ENCODE assay signal across 8 cellular contexts in genomic region chr18:12377556-12378553, GRCh38. TPM values are rescaled to one million over a fixed set of nuclear protein-coding genes. Genes with fewer than 3 reads are reported as not detected.
DNase-seq lines count a peak whose midpoint lies in the region; ATAC-seq and TF ChIP-seq lines count a peak whose summit lies in the region.

No MANE protein-coding gene starts in this region.

- peak overlapping the region; percentile 99 for H3K4me2 ChIP-seq in DND-41 (ENCODE audit: insufficient read depth, low read length)

- peaks cover 3% of the 10 kb centered on the region; the same call in 1 of the 2 replicates for H3K36me3 Mint-ChIP-seq in WTC11

- peaks cover 38% of the 10 kb centered on the region for H3K4me1 Mint-ChIP-seq in WTC11

- H3K27ac Mint-ChIP-seq in WTC11: peak overlapping the region; percentile 100

- no peaks in the 10 kb centered on the region for H3K9me3 ChIP-seq in DND-41 (ENCODE audit: insufficient read depth, low read length, severe bottlenecking)
- no peaks in the 10 kb centered on the region for H3K9me3 ChIP-seq in iPS-18a (ENCODE audit: control insufficient read depth, low read depth, low read length)
- no peaks in the 10 kb centered on the region for H3K9me3 ChIP-seq in subcutaneous abdominal adipose tissue (ENCODE audit: control insufficient read depth in 5 of 5, low read length in 5 of 5)

- peak overlapping the region; percentile 87 to 99 for H3K4me3 ChIP-seq in DND-41 (ENCODE audit: low read depth in 1 of 2, low read length in 2 of 2)
- peak overlapping the region; percentile 67 for H3K4me3 ChIP-seq in iPS-18a (ENCODE audit: low read length)
- peak overlapping the region; percentile 68 to 82 (median 80) for H3K4me3 ChIP-seq in subcutaneous abdominal adipose tissue (ENCODE audit: low read depth in 1 of 5, low read length in 5 of 5)

- TF ChIP-seq CTCF in DND-41 (IDR thresholded peaks at IDR 0.05; ENCODE audit: borderline replicate concordance, extremely low read depth, low read length, poor library complexity, severe bottlenecking): no peak
- no peak for TF ChIP-seq CTCF in WTC11 (IDR thresholded peaks at IDR 0.05)
- no peak for TF ChIP-seq CTCF in GM13976 (IDR thresholded peaks at IDR 0.05; ENCODE audit: borderline replicate concordance, control extremely low read depth, extremely low read depth, insufficient read depth, missing control alignments)

- H3K9me3 Mint-ChIP-seq in WTC11: peaks cover 4% of the 10 kb centered on the region

- POLR2A ChIA-PET in WTC11 (lab: Charles Lee): interaction anchor here (0.8 to 2.3 kb wide), 18 partner anchors 14 to 613 kb away, joined by 3 to 13 read pairs (median 4); partner anchors contain the start of genes CEP192, CEP76 and PRELID3A

- DNase-seq in DND-41: no peak
- no peak for DNase-seq in WTC11 (ENCODE audit: low spot score)
- no peak for DNase-seq in Ammon's horn (ENCODE audit: low spot score)
- DNase-seq in GM13976 (ENCODE audit: low spot score): no peak

- peak overlapping the region; percentile 77 for H3K9ac ChIP-seq in DND-41 (ENCODE audit: low read depth, low read length)
- peak overlapping the region; percentile 70 for H3K9ac ChIP-seq in iPS-18a (ENCODE audit: low read length)
- H3K9ac ChIP-seq in subcutaneous abdominal adipose tissue (ENCODE audit: low read length in 5 of 5): peak overlapping the region; percentile 53 to 81 (median 68)

- H3K27me3 Mint-ChIP-seq in WTC11 (ENCODE audit: low read depth): no peaks in the 10 kb centered on the region

- in situ Hi-C loops in GM13976 (cut with MboI; ENCODE audit: low sequenced_read_pairs, unreplicated experiment): loop anchor here (25.0 kb wide), 1 partner anchor 559 kb away; the partner anchor contains the start of gene SEH1L

- peak overlapping the region; percentile 93 for H3K27ac ChIP-seq in DND-41 (ENCODE audit: low read length)
- H3K27ac ChIP-seq in iPS-18a (ENCODE audit: low read length): peak overlapping the region; percentile 71
- peak overlapping the region; percentile 76 for H3K27ac ChIP-seq in subcutaneous abdominal adipose tissue (ENCODE audit: low read depth, low read length)

- H3K4me1 ChIP-seq in DND-41 (ENCODE audit: insufficient read depth, low read length): peaks cover 43% of the 10 kb centered on the region
- H3K4me1 ChIP-seq in iPS-18a (ENCODE audit: control insufficient read depth, low read depth, low read length): no peaks in the 10 kb centered on the region
- peaks cover 0 to 45% (median 27%) of the 10 kb centered on the region in 5 donors for H3K4me1 ChIP-seq in subcutaneous abdominal adipose tissue (ENCODE audit: control insufficient read depth in 5 of 5, insufficient read depth in 5 of 5, low read length in 5 of 5)

- H2AFZ ChIP-seq in DND-41 (ENCODE audit: low read depth, low read length): peak overlapping the region; percentile 100

- H4K20me1 ChIP-seq in DND-41 (ENCODE audit: insufficient read depth, low read length): peaks cover 33% of the 10 kb centered on the region

- H3K36me3 ChIP-seq in DND-41 (ENCODE audit: insufficient read depth, low read length): peaks cover 9% of the 10 kb centered on the region
- no peaks in the 10 kb centered on the region for H3K36me3 ChIP-seq in iPS-18a (ENCODE audit: control insufficient read depth, low read depth, low read length)
- H3K36me3 ChIP-seq in subcutaneous abdominal adipose tissue (ENCODE audit: control insufficient read depth in 5 of 5, insufficient read depth in 5 of 5, low read length in 5 of 5): peaks cover 0 to 5% (median 0%) of the 10 kb centered on the region in 5 donors

- H3K79me2 ChIP-seq in DND-41 (ENCODE audit: insufficient read depth, low read length): peaks cover 41% of the 10 kb centered on the region

- H3K4me3 Mint-ChIP-seq in WTC11: peak overlapping the region; percentile 91

- H3K27me3 ChIP-seq in DND-41 (ENCODE audit: insufficient read depth, low read length, poor library complexity) (no peaks in the 10 kb centered on the region), iPS-18a (ENCODE audit: control insufficient read depth, insufficient read depth, low read length) (no peaks in the 10 kb centered on the region), subcutaneous abdominal adipose tissue (ENCODE audit: control insufficient read depth in 5 of 5, insufficient read depth in 4 of 5, low read length in 5 of 5) (no peaks in the 10 kb centered on the region)

- CTCF ChIA-PET in WTC11 (lab: Charles Lee): interaction anchor here (0.5 to 2.7 kb wide), 23 partner anchors 12 to 506 kb away, joined by 3 to 27 read pairs (median 5); partner anchors contain the start of genes IMPA2, PRELID3A and PTPN2

- ATAC-seq in DND-41 (ENCODE audit: insufficient read depth, low read depth) (peak; percentile 79), GM19438 (IDR thresholded peaks at IDR 0.05; ENCODE audit: low read depth, unreplicated experiment) (peak; percentile 65), HG03571 (IDR thresholded peaks at IDR 0.05; ENCODE audit: unreplicated experiment) (peak; percentile 66), WTC11 (peak; percentile 86)

TF ChIP-seq in WTC11, 78 proteins besides CTCF, POLR2A, EP300 and RAD21 (continues in another document):
- TF ChIP-seq FOXK1 (CRISPR knock-in tag; IDR thresholded peaks at IDR 0.05): peak; percentile 32; the same call in 1 of the 2 replicates
- 0 out of 2 replicates have a peak, but pooled peaks have one; percentile 38 for TF ChIP-seq EMX1 (CRISPR knock-in tag; IDR thresholded peaks at IDR 0.05)
- no peak; the same call in 1 of the 2 replicates for TF ChIP-seq SMAD3 (CRISPR knock-in tag; IDR thresholded peaks at IDR 0.05; ENCODE audit: borderline replicate concordance)
- TF ChIP-seq ETV6 (CRISPR knock-in tag; IDR thresholded peaks at IDR 0.05): peak; percentile 73
- peak; percentile 75; the same call in 1 of the 2 replicates for TF ChIP-seq FOXP4 (CRISPR knock-in tag; IDR thresholded peaks at IDR 0.05)
- TF ChIP-seq ZNF423 (CRISPR knock-in tag; IDR thresholded peaks at IDR 0.05): peak; percentile 88
- 0 out of 2 replicates have a peak, but pooled peaks have one; percentile 4 for TF ChIP-seq USF2 (CRISPR knock-in tag; IDR thresholded peaks at IDR 0.05)
- TF ChIP-seq TEAD4 (CRISPR knock-in tag; IDR thresholded peaks at IDR 0.05): peak; percentile 64; the same call in 1 of the 2 replicates
- TF ChIP-seq GTF2I (CRISPR knock-in tag; conservative IDR thresholded peaks at IDR 0.05): peak; percentile 90
- TF ChIP-seq ARID4B (CRISPR knock-in tag; IDR thresholded peaks at IDR 0.05; ENCODE audit: borderline replicate concordance): 0 out of 2 replicates have a peak, but pooled peaks have one; percentile 28
- peak; percentile 94 for TF ChIP-seq NFE2L1 (CRISPR knock-in tag; IDR thresholded peaks at IDR 0.05)
- peak; percentile 91; the same call in 1 of the 2 replicates for TF ChIP-seq TEAD1 (CRISPR knock-in tag; IDR thresholded peaks at IDR 0.05)

RNA-seq across cellular contexts. Expression of gene AFG3L2, which starts 0.8 kb away (rescaled TPM):
- total RNA-seq in WTC11 (2021): 73.9 to 109 TPM (median 76.0 TPM) in 3 replicates

RNA-seq across cellular contexts. Expression of gene PRELID3A, which starts 29.9 kb away (rescaled TPM):
- 10.4 to 13.0 TPM (median 10.5 TPM) in 3 replicates for total RNA-seq in WTC11 (2021)
